18 cellular contexts compared by ENCODE assay signal in genomic region chr13:86725105-86725504, GRCh38.
DNase-seq lines count a peak whose midpoint lies in the region; ATAC-seq, FAIRE-seq and TF ChIP-seq lines count a peak whose summit lies in the region.
"Had no signal": no experiment of that assay in that cellular context is flagged by ENCODE, and none has a peak within 500 bp of the region (broad histone marks: within the 10 kb centered on the region; RNA-seq: fewer than 3 reads in every experiment).

No MANE protein-coding gene starts in this region.

- H3K4me3 ChIP-seq in Karpas-422 (ENCODE audit: low read length), result no peak overlapping the region
- H3K4me3 ChIP-seq: lower lobe of right lung had no signal

- H3K9me3 ChIP-seq in Karpas-422 (ENCODE audit: low read length), result peaks cover 3% of the 10 kb centered on the region; the same call in 1 of the 2 replicates
- H3K9me3 ChIP-seq: lower lobe of right lung had no signal

- no peak overlapping the region for H3K9ac ChIP-seq in Karpas-422 (ENCODE audit: low read length)

- no peaks in the 10 kb centered on the region for H3K9me2 ChIP-seq in Karpas-422 (replicated peaks; ENCODE audit: insufficient read depth, low read length)

- no peaks in the 10 kb centered on the region for H3K27me3 ChIP-seq in Karpas-422 (ENCODE audit: low read length)

- peak; percentile 48 for TF ChIP-seq CTCF in D721Med (IDR thresholded peaks at IDR 0.05; ENCODE audit: insufficient read depth, missing control alignments)
- TF ChIP-seq CTCF in GM20000 (IDR thresholded peaks at IDR 0.05; ENCODE audit: extremely low read depth, missing control alignments), result no peak

- no peak for DNase-seq in D721Med (ENCODE audit: insufficient read length, low spot score)
- peak; percentile 71 for DNase-seq in Karpas-422
- DNase-seq in iPS-NIHi7 (ENCODE audit: extremely low spot score), result peak; percentile 43
- DNase-seq in stimulated activated CD4-positive, alpha-beta T cell treated with anti-CD3 and anti-CD28 coated beads, Interleukin-4, amount 100 ng/mL, for 24 hours, result no peak
- DNase-seq in NOMO-1 treated with DMSO at 0.1 percent for 48 hours (lab: John Stamatoyannopoulos, UW; ENCODE audit: unreplicated experiment), result no peak
- DNase-seq in GM03348 (ENCODE audit: low spot score), result no peak
- no peak for DNase-seq in GM20000 (ENCODE audit: low spot score)
- DNase-seq: activated CD4-positive, alpha-beta T cell treated with anti-CD3 and anti-CD28 coated beads, Interleukin-2, amount 50 U/mL, for 4 hours; cerebellar nuclear complex; foreskin fibroblast; lower lobe of right lung; naive B cell; NK-92 treated with Interleukin-12 subunit alpha and Interleukin-12 subunit beta, amount 100 ng/mL, for 24 hours; SIG-M5; stimulated activated CD4-positive, alpha-beta T cell treated with anti-CD3 and anti-CD28 coated beads, Interleukin-15, amount 100 ng/mL, for 24 hours had no signal

- H3K36me3 ChIP-seq in Karpas-422 (ENCODE audit: insufficient read depth, low read length), result no peaks in the 10 kb centered on the region
- H3K36me3 ChIP-seq: lower lobe of right lung had no signal

- H2AFZ ChIP-seq in Karpas-422 (ENCODE audit: low read length), result peak overlapping the region; percentile 86

- no peak overlapping the region for H3K27ac ChIP-seq in Karpas-422 (ENCODE audit: low read length)
- H3K27ac ChIP-seq: lower lobe of right lung had no signal

- H3K79me2 ChIP-seq in Karpas-422 (ENCODE audit: low read length), result no peaks in the 10 kb centered on the region

- H3K4me2 ChIP-seq in Karpas-422 (ENCODE audit: low read depth, low read length, poor library complexity, severe bottlenecking), result peak overlapping the region; percentile 18

- no peak for FAIRE-seq in D721Med (lab: Jason Lieb, UNC)
- FAIRE-seq: endometrium, urothelium cell line had no signal

- H4K20me1 ChIP-seq in Karpas-422 (ENCODE audit: insufficient read depth, low read depth, low read length), result no peaks in the 10 kb centered on the region

- H3K4me1 ChIP-seq in Karpas-422 (ENCODE audit: low read length), result peaks cover 4% of the 10 kb centered on the region; the same call in 1 of the 2 replicates
- H3K4me1 ChIP-seq: lower lobe of right lung had no signal

- peak; percentile 74 for ATAC-seq in SK-N-SH treated with all-trans-retinoic acid at 6 μM for 48 hours
- ATAC-seq: lower lobe of right lung had no signal

TF ChIP-seq in SK-N-SH treated with all-trans-retinoic acid at 6 μM for 48 hours, 23 proteins besides CTCF, POLR2A, EP300 and RAD21:
- TF ChIP-seq TSHZ2 (CRISPR knock-in tag; IDR thresholded peaks at IDR 0.05) (no peak), ZNF8 (CRISPR knock-in tag; IDR thresholded peaks at IDR 0.05) (no peak), RARB (CRISPR knock-in tag; IDR thresholded peaks at IDR 0.05) (no peak), PPARA (CRISPR knock-in tag; IDR thresholded peaks at IDR 0.05; ENCODE audit: borderline replicate concordance) (no peak), ZNF565 (CRISPR knock-in tag; conservative IDR thresholded peaks at IDR 0.05; ENCODE audit: low read depth) (no peak), TCF4 (CRISPR knock-in tag; IDR thresholded peaks at IDR 0.05; ENCODE audit: borderline replicate concordance) (no peak), PATZ1 (CRISPR knock-in tag; IDR thresholded peaks at IDR 0.05; ENCODE audit: borderline replicate concordance) (no peak), POU6F1 (CRISPR knock-in tag; IDR thresholded peaks at IDR 0.05; ENCODE audit: borderline replicate concordance, low read depth) (no peak), CREB5 (CRISPR knock-in tag; IDR thresholded peaks at IDR 0.05; ENCODE audit: low read depth) (no peak), ZFP3 (CRISPR knock-in tag; IDR thresholded peaks at IDR 0.05) (no peak), ZC3H10 (CRISPR knock-in tag; IDR thresholded peaks at IDR 0.05) (no peak), ZFP30 (CRISPR knock-in tag; IDR thresholded peaks at IDR 0.05) (no peak), CSRNP3 (CRISPR knock-in tag; IDR thresholded peaks at IDR 0.05) (no peak), CSDC2 (CRISPR knock-in tag; IDR thresholded peaks at IDR 0.05) (no peak), TOX (CRISPR knock-in tag; IDR thresholded peaks at IDR 0.05; ENCODE audit: borderline replicate concordance) (no peak), OSR1 (CRISPR knock-in tag; IDR thresholded peaks at IDR 0.05) (no peak)
TF ChIP-seq in SK-N-SH treated with all-trans-retinoic acid at 6 μM for 48 hours: peak in this region for 0.

Comparison
In these comparisons a context has a peak if more than half of its experiments do, and no peak if none do; other contexts are left out.
1. DNase-seq: peak in Karpas-422 (single experiment) and iPS-NIHi7 (single experiment); none in D721Med (single experiment), stimulated activated CD4-positive, alpha-beta T cell treated with anti-CD3 and anti-CD28 coated beads, Interleukin-4, amount 100 ng/mL, for 24 hours (single experiment), NOMO-1 treated with DMSO at 0.1 percent for 48 hours (single experiment), GM03348 (single experiment) and GM20000 (single experiment).